ENCODE assay signal across 1 cellular context in genomic region chr12:51773145-51773869, GRCh38.
A peak's percentile ranks its signal among the peaks of the same experiment; 100 is the strongest.
TF ChIP-seq lines count a peak whose summit lies in the region.

No MANE protein-coding gene starts in this region.

TF ChIP-seq in K562, 482 proteins besides CTCF, POLR2A, EP300 and RAD21 (continued from another document):
- TF ChIP-seq ZNF316 (IDR thresholded peaks at IDR 0.05): peak; percentile 50; the same call in 1 of the 2 replicates
- TF ChIP-seq CBX1 (IDR thresholded peaks at IDR 0.05; ENCODE audit: low read depth): no peak
- TF ChIP-seq ATF3 (IDR thresholded peaks at IDR 0.05): peak; percentile 57
- TF ChIP-seq ATF3 (CRISPR knock-in tag; conservative IDR thresholded peaks at IDR 0.05): no peak
- TF ChIP-seq CHD7 (IDR thresholded peaks at IDR 0.05; ENCODE audit: low read depth, low read length): no peak
- TF ChIP-seq NFE2 (IDR thresholded peaks at IDR 0.05; ENCODE audit: low read depth): peak; percentile 47
- TF ChIP-seq SLC30A9 (CRISPR knock-in tag; IDR thresholded peaks at IDR 0.05): no peak
